20 cellular contexts compared by ENCODE assay signal in genomic region chr1:86067626-86068025, GRCh38.
DNase-seq lines count a peak whose midpoint lies in the region; ATAC-seq and TF ChIP-seq lines count a peak whose summit lies in the region.
"Had no signal": no experiment of that assay in that cellular context is flagged by ENCODE, and none has a peak within 500 bp of the region (broad histone marks: within the 10 kb centered on the region; RNA-seq: fewer than 3 reads in every experiment).

No MANE protein-coding gene starts in this region.

- no peaks in the 10 kb centered on the region for H4K20me1 ChIP-seq in osteoblast (ENCODE audit: insufficient read depth, low read length)

- H3K4me2 ChIP-seq in osteoblast (ENCODE audit: insufficient read depth, low read length): peak overlapping the region; percentile 27

- no peak for ATAC-seq in GM18511 (IDR thresholded peaks at IDR 0.05; ENCODE audit: unreplicated experiment)
- ATAC-seq: K562, PC-3 had no signal

- H3K4me3 ChIP-seq in astrocyte of the spinal cord (ENCODE audit: low read depth, low read length) (no peak overlapping the region), osteoblast (ENCODE audit: insufficient read depth, low read length) (no peak overlapping the region)
- H3K4me3 ChIP-seq: GM23248, K562 had no signal

- no peaks in the 10 kb centered on the region for H3K36me3 ChIP-seq in osteoblast (ENCODE audit: insufficient read depth, low read length)
- H3K36me3 ChIP-seq: BE2C had no signal

- H2AFZ ChIP-seq in osteoblast (ENCODE audit: low read length): no peak overlapping the region
- H2AFZ ChIP-seq: GM23248 had no signal

- in situ Hi-C loops in astrocyte of the spinal cord (cut with HindIII; ENCODE audit: low sequenced_read_pairs) (no loop called here), ACHN (cut with HindIII; ENCODE audit: low pct_ligation_motif_present, low pct_unique_long_range_greater_than_20kb, low sequenced_read_pairs) (no loop called here)

- no peaks in the 10 kb centered on the region for H3K79me2 ChIP-seq in osteoblast (ENCODE audit: insufficient read depth, low read length)

- DNase-seq in EH (ENCODE audit: low read depth): peak; percentile 32
- peak; percentile 47 for DNase-seq in astrocyte of the spinal cord (ENCODE audit: low read depth, low spot score)
- DNase-seq in fibroblast of peridontal ligament (ENCODE audit: extremely low read depth): peak; percentile 52
- no peak for DNase-seq in osteoblast (ENCODE audit: insufficient read length, low spot score, missing footprints)
- no peak for DNase-seq in NCI-H1105 (lab: John Stamatoyannopoulos, UW)
- no peak for DNase-seq in ACHN
- DNase-seq in DMS79 treated with DMSO at 0.1 percent for 48 hours (lab: John Stamatoyannopoulos, UW): no peak
- DNase-seq: BE2C; CD4-positive, alpha-beta T cell; GM23248; HCEC 1CT; NCI-H146; NCI-H2081 treated with DMSO at 0.1 percent for 48 hours; NCI-H510A; NCI-H774; PC-3 had no signal

- TF ChIP-seq CTCF in astrocyte of the spinal cord (IDR thresholded peaks at IDR 0.05; ENCODE audit: low read depth, low read length) (no peak), osteoblast (IDR thresholded peaks at IDR 0.05; ENCODE audit: extremely low read depth, low read depth, low read length) (no peak)

- peaks cover 5% of the 10 kb centered on the region for H3K27me3 ChIP-seq in osteoblast (ENCODE audit: insufficient read depth, low read length)
- H3K27me3 ChIP-seq: BE2C had no signal

- no peaks in the 10 kb centered on the region for H3K9me3 ChIP-seq in osteoblast (ENCODE audit: low read depth, low read length)
- H3K9me3 ChIP-seq: BE2C had no signal

- H3K4me1 ChIP-seq in osteoblast (ENCODE audit: insufficient read depth, low read length): peaks cover 27% of the 10 kb centered on the region
- H3K4me1 ChIP-seq: BE2C had no signal

- no peak overlapping the region for H3K27ac ChIP-seq in osteoblast (ENCODE audit: low read depth, low read length)
- H3K27ac ChIP-seq: 22Rv1, GM23248, HL-60 had no signal

Comparison
In these comparisons a context has a peak if more than half of its experiments do, and no peak if none do; other contexts are left out.
1. DNase-seq: peak in EH (single experiment), astrocyte of the spinal cord (single experiment) and fibroblast of peridontal ligament (single experiment); none in osteoblast (single experiment), NCI-H1105 (single experiment), ACHN (single experiment) and DMS79 treated with DMSO at 0.1 percent for 48 hours (single experiment).